ENCODE assay signal across 8 cellular contexts in the genomic region with DNA sequence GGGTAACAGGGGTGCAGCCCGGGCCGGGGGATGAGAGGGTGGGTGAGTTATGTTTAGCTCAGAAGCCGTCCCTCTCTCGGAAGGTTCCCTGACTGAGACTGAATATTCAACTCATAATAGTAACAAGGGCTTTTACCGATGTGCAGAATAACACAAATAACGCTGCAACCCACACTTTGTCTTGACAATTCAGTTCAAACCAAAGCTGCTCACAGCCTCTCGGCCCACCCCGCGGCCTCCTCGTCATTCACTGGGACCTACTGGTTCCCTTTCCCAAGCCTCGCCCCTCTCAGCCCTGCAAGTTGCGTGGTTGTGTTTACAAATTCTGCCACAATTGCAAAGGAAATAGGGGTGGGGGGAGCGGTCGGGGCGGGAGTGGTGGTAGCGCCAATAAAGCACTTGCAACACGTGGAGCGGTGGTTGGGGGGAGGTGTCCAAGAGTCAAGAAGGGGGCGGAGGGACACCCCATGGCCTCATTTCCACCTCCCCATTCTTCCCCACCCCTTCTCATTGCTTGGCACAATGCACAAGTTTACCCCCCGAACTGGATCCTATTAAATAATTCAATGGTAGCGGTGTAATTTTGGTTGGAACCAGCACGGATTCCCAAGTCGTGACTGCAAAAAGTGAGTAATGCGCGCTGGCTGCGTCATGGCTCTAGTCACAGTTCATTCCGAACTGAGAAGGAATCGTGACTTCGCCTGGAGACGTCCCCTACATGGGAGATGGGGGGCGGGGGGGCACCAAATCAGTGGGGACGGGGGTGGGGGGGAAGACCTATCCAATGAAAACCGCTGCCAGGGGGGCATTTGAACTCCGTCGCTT.
DNase-seq lines count a peak whose midpoint lies in the region; ATAC-seq and TF ChIP-seq lines count a peak whose summit lies in the region.

No MANE protein-coding gene starts in this region.

- ATAC-seq in HG02970 (IDR thresholded peaks at IDR 0.05; ENCODE audit: low FRiP score, unreplicated experiment) (no peak), GM18870 (IDR thresholded peaks at IDR 0.05; ENCODE audit: unreplicated experiment) (no peak), HG03354 (IDR thresholded peaks at IDR 0.05; ENCODE audit: poor library complexity, severe bottlenecking, unreplicated experiment) (no peak)

- DNase-seq in BE2C: no peak
- no peak for DNase-seq in Jurkat, Clone E6-1 (ENCODE audit: low read depth, low spot score)
- DNase-seq in cardiac fibroblast (ENCODE audit: low read depth in 2 of 2): peak; percentile 15 to 75
- no peak for DNase-seq in hippocampal formation (lab: John Stamatoyannopoulos, UW)

- H3K27ac Mint-ChIP-seq in nephron: no peak overlapping the region

- no peaks in the 10 kb centered on the region for H3K36me3 ChIP-seq in BE2C

- H3K4me1 Mint-ChIP-seq in nephron: peaks cover 72% of the 10 kb centered on the region

- peaks cover 30% of the 10 kb centered on the region for H3K27me3 ChIP-seq in BE2C

- H3K9me3 ChIP-seq in BE2C: no peaks in the 10 kb centered on the region

- H3K4me3 ChIP-seq in BE2C (ENCODE audit: low read depth, low read length): peak overlapping the region; percentile 56
- H3K4me3 ChIP-seq in Jurkat, Clone E6-1 (ENCODE audit: low read length): peak overlapping the region; percentile 55
- peak overlapping the region; percentile 49 to 53 for H3K4me3 ChIP-seq in cardiac fibroblast (replicated peaks in 1 of 2; ENCODE audit: low read depth in 2 of 2, low read length in 2 of 2)

- H3K36me3 Mint-ChIP-seq in nephron (ENCODE audit: low read depth): no peaks in the 10 kb centered on the region

- H3K4me1 ChIP-seq in BE2C: 0 out of 2 replicates have a peak, but pooled peaks cover under 1% of the 10 kb centered on the region

- H3K27me3 Mint-ChIP-seq in nephron (ENCODE audit: low read depth): peaks cover 100% of the 10 kb centered on the region

- TF ChIP-seq CTCF in BE2C (IDR thresholded peaks at IDR 0.05; ENCODE audit: low read depth, low read length) (no peak), cardiac fibroblast (IDR thresholded peaks at IDR 0.05; ENCODE audit: low read depth, low read length) (no peak), nephron (IDR thresholded peaks at IDR 0.05; ENCODE audit: unreplicated experiment in 3 of 3) (no peak)

- no peaks in the 10 kb centered on the region for H3K9me3 Mint-ChIP-seq in nephron

- peak overlapping the region; percentile 81 to 86 (median 82) for H3K4me3 Mint-ChIP-seq in nephron

Comparison
In these comparisons a context has a peak if more than half of its experiments do, and no peak if none do; other contexts are left out.
1. DNase-seq: peak in cardiac fibroblast (2 of 2); none in BE2C (single experiment), Jurkat, Clone E6-1 (single experiment) and hippocampal formation (0 of 2).
2. Peak in every context shown above with its lines, with median percentiles within 50 percentile points of each other: H3K4me3 ChIP-seq.